In genomic region chr11:65058012-65058411, GRCh38 we compare ENCODE assay signal across 21 cellular contexts. TPM values are rescaled to one million over a fixed set of nuclear protein-coding genes. Genes with fewer than 3 reads are reported as not detected.
"Had no signal": no experiment of that assay in that cellular context is flagged by ENCODE, and none has a peak within 500 bp of the region (broad histone marks: within the 10 kb centered on the region; RNA-seq: fewer than 3 reads in every experiment).

No MANE protein-coding gene starts in this region.

- H3K4me3 ChIP-seq: breast epithelium, dorsolateral prefrontal cortex, esophagus muscularis mucosa, gastrocnemius medialis, neural progenitor cell, thoracic aorta, vagina had no signal

- H3K36me3 ChIP-seq: breast epithelium, esophagus muscularis mucosa, gastrocnemius medialis, neural progenitor cell, thoracic aorta, vagina had no signal

- DNase-seq: activated B cell treated with CpG ODN at 0.5 μM for 24 hours; activated CD4-positive, alpha-beta T cell treated with anti-CD3 and anti-CD28 coated beads for 36 hours; activated CD4-positive, alpha-beta T cell treated with anti-CD3 and anti-CD28 coated beads, Interleukin-2, amount 50 U/mL, for 4 hours; activated CD8-positive, alpha-beta memory T cell treated with anti-CD3 and anti-CD28 coated beads for 24 hours; activated CD8-positive, alpha-beta memory T cell treated with anti-CD3 and anti-CD28 coated beads, Interleukin-2, amount 50 U/mL, for 4 hours; activated T-cell treated with anti-CD3 and anti-CD28 coated beads, Interleukin-2, amount 50 U/mL, for 24 hours; dorsolateral prefrontal cortex; gastrocnemius medialis; head of caudate nucleus; left ventricle myocardium superior; mammary epithelial cell; naive thymus-derived CD8-positive, alpha-beta T cell; stimulated activated CD4-positive, alpha-beta T cell treated with anti-CD3 and anti-CD28 coated beads, Interleukin-4, amount 100 ng/mL, for 24 hours; stimulated activated naive CD4-positive, alpha-beta T cell treated with Interleukin-2 at 50 U/mL for 16 hours; T1000 had no signal

- H2AFZ ChIP-seq: neural progenitor cell had no signal

- H3K27ac ChIP-seq: breast epithelium, dorsolateral prefrontal cortex, esophagus muscularis mucosa, gastrocnemius medialis, neural progenitor cell, thoracic aorta, vagina had no signal

- H3K27me3 ChIP-seq: breast epithelium, dorsolateral prefrontal cortex, gastrocnemius medialis, neural progenitor cell, vagina had no signal

- H3K4me1 ChIP-seq: breast epithelium, esophagus muscularis mucosa, gastrocnemius medialis, neural progenitor cell, vagina had no signal

- H3K9me3 ChIP-seq: breast epithelium, esophagus muscularis mucosa, gastrocnemius medialis, thoracic aorta, vagina had no signal

- H3K4me2 ChIP-seq: neural progenitor cell had no signal

RNA-seq across cellular contexts. Expression of gene NAALADL1, which starts 0.3 kb away (rescaled TPM):
- total RNA-seq: osteocyte had no signal
